21 cellular contexts compared by ENCODE assay signal in the genomic region with DNA sequence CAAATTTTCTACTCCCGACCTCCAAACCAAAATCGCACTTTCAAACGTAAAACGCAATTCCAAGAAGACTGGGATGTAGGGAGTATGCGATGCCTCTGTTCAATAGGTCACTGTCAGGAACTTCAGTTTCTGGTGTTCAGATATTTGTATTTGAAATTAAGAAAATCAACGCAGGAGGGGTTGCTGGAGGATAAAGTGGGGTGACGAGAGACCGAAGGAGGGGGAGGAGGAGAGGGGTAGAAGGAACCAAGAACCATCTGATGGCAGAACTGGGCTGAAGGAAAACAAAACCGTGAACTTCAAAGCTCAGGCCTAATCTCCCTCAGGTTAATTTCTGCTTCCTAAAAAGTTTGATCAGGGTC.
DNase-seq lines count a peak whose midpoint lies in the region; ATAC-seq and TF ChIP-seq lines count a peak whose summit lies in the region.
"Had no signal": no experiment of that assay in that cellular context is flagged by ENCODE, and none has a peak within 500 bp of the region (broad histone marks: within the 10 kb centered on the region; RNA-seq: fewer than 3 reads in every experiment).

No MANE protein-coding gene starts in this region.

- TF ChIP-seq CTCF in 22Rv1 (IDR thresholded peaks at IDR 0.05) (no peak), HEK293 (tag by site-specific recombination; IDR thresholded peaks at IDR 0.05) (no peak), colonic mucosa (IDR thresholded peaks at IDR 0.05) (no peak), upper lobe of right lung (IDR thresholded peaks at IDR 0.05) (no peak), type B pancreatic cell (conservative IDR thresholded peaks at IDR 0.05) (no peak)

- no peaks in the 10 kb centered on the region for H3K36me3 Mint-ChIP-seq in type B pancreatic cell
- H3K36me3 Mint-ChIP-seq: CD4-positive, CD25-positive, alpha-beta regulatory T cell had no signal

- peak overlapping the region; percentile 98 for H3K27ac ChIP-seq in 22Rv1
- peak overlapping the region; percentile 100 for H3K27ac ChIP-seq in HEK293 (ENCODE audit: extremely low read depth, low read depth, low read length)
- H3K27ac ChIP-seq in colonic mucosa = peak overlapping the region; percentile 90
- H3K27ac ChIP-seq in mesodermal cell (ENCODE audit: low read depth, low read length, severe bottlenecking) = peak overlapping the region; percentile 97
- no peak overlapping the region for H3K27ac ChIP-seq in upper lobe of right lung
- H3K27ac ChIP-seq: prostate gland had no signal

- H3K9me3 ChIP-seq in HEK293 (ENCODE audit: control insufficient read depth, insufficient read depth, low read depth, low read length) (no peaks in the 10 kb centered on the region), colonic mucosa (no peaks in the 10 kb centered on the region), mesodermal cell (ENCODE audit: control insufficient read depth, low read length) (no peaks in the 10 kb centered on the region), upper lobe of right lung (no peaks in the 10 kb centered on the region)
- H3K9me3 ChIP-seq: prostate gland, SK-N-SH had no signal

- intact Hi-C loops in colonic mucosa (cut with DNase I) = loop anchor here (5.0 kb wide), 1 partner anchor 1309 kb away; a partner anchor contains a TSS
- intact Hi-C loops in upper lobe of right lung (cut with DNase I) = no loop called here

- WGBS in mesodermal cell (ENCODE audit: insufficient coverage in 2 of 2), 2 experiments = 53 to 57% methylated on average over 6 to 8 of the region's 9 CpGs

- peaks cover 25% of the 10 kb centered on the region for H3K27me3 ChIP-seq in colonic mucosa
- peaks cover 98% of the 10 kb centered on the region for H3K27me3 ChIP-seq in upper lobe of right lung

- H3K36me3 ChIP-seq in HEK293 (ENCODE audit: control insufficient read depth in 2 of 2, insufficient read depth in 1 of 2, low read length in 2 of 2) = no peaks in the 10 kb centered on the region
- H3K36me3 ChIP-seq in colonic mucosa = no peaks in the 10 kb centered on the region
- no peaks in the 10 kb centered on the region for H3K36me3 ChIP-seq in mesodermal cell (ENCODE audit: control insufficient read depth, insufficient read depth, low read length)
- no peaks in the 10 kb centered on the region for H3K36me3 ChIP-seq in upper lobe of right lung
- H3K36me3 ChIP-seq: prostate gland had no signal

- peaks cover 21% of the 10 kb centered on the region for H3K4me1 Mint-ChIP-seq in type B pancreatic cell (ENCODE audit: unreplicated experiment)
- H3K4me1 Mint-ChIP-seq: memory B cell had no signal

- ATAC-seq in upper lobe of right lung = no peak
- ATAC-seq: activated naive CD4-positive, alpha-beta T cell treated with anti-CD3 and anti-CD28 coated beads, Interleukin-2, amount 50 U/mL, for 72 hours; Panc1 had no signal

- peaks cover 63% of the 10 kb centered on the region for H3K27me3 Mint-ChIP-seq in type B pancreatic cell
- H3K27me3 Mint-ChIP-seq: CD4-positive, CD25-positive, alpha-beta regulatory T cell had no signal

- POLR2A ChIA-PET in HEK293 (lab: Yijun Ruan, JAX) = interaction anchor here (1.0 kb wide), 1 partner anchor 36 kb away, joined by 4 read pairs; no protein-coding TSS in a partner anchor

- H3K4me3 Mint-ChIP-seq in type B pancreatic cell = no peak overlapping the region
- H3K4me3 Mint-ChIP-seq: memory B cell had no signal

- no peak overlapping the region for H3K27ac Mint-ChIP-seq in type B pancreatic cell
- H3K27ac Mint-ChIP-seq: activated naive CD4-positive, alpha-beta T cell treated with anti-CD3 and anti-CD28 coated beads, Interleukin-2, amount 50 U/mL, for 72 hours; memory B cell had no signal

- peak overlapping the region; percentile 52; the same call in 1 of the 2 replicates for H3K4me3 ChIP-seq in HEK293 (ENCODE audit: low read depth, low read length)
- H3K4me3 ChIP-seq in colonic mucosa = no peak overlapping the region
- H3K4me3 ChIP-seq in mesodermal cell (ENCODE audit: extremely low read depth, insufficient read depth, low read length, poor library complexity, severe bottlenecking) = peak overlapping the region; percentile 54
- H3K4me3 ChIP-seq in upper lobe of right lung = no peak overlapping the region
- H3K4me3 ChIP-seq: prostate gland had no signal

- peaks cover 21% of the 10 kb centered on the region for H3K4me1 ChIP-seq in HEK293 (ENCODE audit: control insufficient read depth, insufficient read depth, low read length)
- no peaks in the 10 kb centered on the region for H3K4me1 ChIP-seq in colonic mucosa
- peaks cover 25% of the 10 kb centered on the region for H3K4me1 ChIP-seq in mesodermal cell (ENCODE audit: control insufficient read depth, insufficient read depth, low read length, poor library complexity, severe bottlenecking)
- no peaks in the 10 kb centered on the region for H3K4me1 ChIP-seq in upper lobe of right lung

- CTCF ChIA-PET in HEK293 (lab: Yijun Ruan, JAX) = no interaction called here

- peak overlapping the region; percentile 33 to 93 for H3K9ac ChIP-seq in colonic mucosa (ENCODE audit: low read depth in 2 of 2, low read length in 2 of 2)
- H3K9ac ChIP-seq: SK-N-SH had no signal

- DNase-seq in colonic mucosa (no peak), upper lobe of right lung (no peak), type B pancreatic cell (ENCODE audit: extremely low spot score, unreplicated experiment) (no peak), nucleus accumbens (lab: John Stamatoyannopoulos, UW) (no peak)
- no peak for DNase-seq in activated CD8-positive, alpha-beta memory T cell treated with anti-CD3 and anti-CD28 coated beads, Interleukin-2, amount 50 U/mL, for 48 hours
- DNase-seq: activated CD4-positive, CD25-positive, alpha-beta regulatory T cell treated with anti-CD3 and anti-CD28 coated beads, Interleukin-2, amount 50 U/mL, for 72 hours; cerebellar nuclear complex; effector memory CD4-positive, alpha-beta T cell; Karpas-422; kidney glomerular epithelial cell; T-helper 9 cell had no signal

- H3K9me3 Mint-ChIP-seq in type B pancreatic cell = no peaks in the 10 kb centered on the region
- H3K9me3 Mint-ChIP-seq: nephron had no signal

TF ChIP-seq in HEK293, 187 proteins besides CTCF, POLR2A, EP300 and RAD21 (continues in another document):
- no peak for TF ChIP-seq SP3 (tag by site-specific recombination; IDR thresholded peaks at IDR 0.05)
- no peak for TF ChIP-seq ZNF16 (tag by site-specific recombination; IDR thresholded peaks at IDR 0.05; ENCODE audit: low read depth)
- no peak for TF ChIP-seq ZNF138 (tag by site-specific recombination; IDR thresholded peaks at IDR 0.05; ENCODE audit: borderline replicate concordance)
- no peak for TF ChIP-seq ZNF600 (tag by site-specific recombination; IDR thresholded peaks at IDR 0.05)
- no peak for TF ChIP-seq EGR2 (tag by site-specific recombination; IDR thresholded peaks at IDR 0.05; ENCODE audit: low read depth)
- TF ChIP-seq, protein P1, sequence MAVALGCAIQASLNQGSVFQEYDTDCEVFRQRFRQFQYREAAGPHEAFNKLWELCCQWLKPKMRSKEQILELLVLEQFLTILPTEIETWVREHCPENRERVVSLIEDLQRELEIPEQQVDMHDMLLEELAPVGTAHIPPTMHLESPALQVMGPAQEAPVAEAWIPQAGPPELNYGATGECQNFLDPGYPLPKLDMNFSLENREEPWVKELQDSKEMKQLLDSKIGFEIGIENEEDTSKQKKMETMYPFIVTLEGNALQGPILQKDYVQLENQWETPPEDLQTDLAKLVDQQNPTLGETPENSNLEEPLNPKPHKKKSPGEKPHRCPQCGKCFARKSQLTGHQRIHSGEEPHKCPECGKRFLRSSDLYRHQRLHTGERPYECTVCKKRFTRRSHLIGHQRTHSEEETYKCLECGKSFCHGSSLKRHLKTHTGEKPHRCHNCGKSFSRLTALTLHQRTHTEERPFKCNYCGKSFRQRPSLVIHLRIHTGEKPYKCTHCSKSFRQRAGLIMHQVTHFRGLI (tag by site-specific recombination; IDR thresholded peaks at IDR 0.05) = no peak
- TF ChIP-seq ZNF629 (tag by site-specific recombination; IDR thresholded peaks at IDR 0.05) = no peak
- TF ChIP-seq YY1 (tag by site-specific recombination; IDR thresholded peaks at IDR 0.05) = no peak
- no peak for TF ChIP-seq ZIC2 (tag by site-specific recombination; IDR thresholded peaks at IDR 0.05)
- TF ChIP-seq, protein P2, sequence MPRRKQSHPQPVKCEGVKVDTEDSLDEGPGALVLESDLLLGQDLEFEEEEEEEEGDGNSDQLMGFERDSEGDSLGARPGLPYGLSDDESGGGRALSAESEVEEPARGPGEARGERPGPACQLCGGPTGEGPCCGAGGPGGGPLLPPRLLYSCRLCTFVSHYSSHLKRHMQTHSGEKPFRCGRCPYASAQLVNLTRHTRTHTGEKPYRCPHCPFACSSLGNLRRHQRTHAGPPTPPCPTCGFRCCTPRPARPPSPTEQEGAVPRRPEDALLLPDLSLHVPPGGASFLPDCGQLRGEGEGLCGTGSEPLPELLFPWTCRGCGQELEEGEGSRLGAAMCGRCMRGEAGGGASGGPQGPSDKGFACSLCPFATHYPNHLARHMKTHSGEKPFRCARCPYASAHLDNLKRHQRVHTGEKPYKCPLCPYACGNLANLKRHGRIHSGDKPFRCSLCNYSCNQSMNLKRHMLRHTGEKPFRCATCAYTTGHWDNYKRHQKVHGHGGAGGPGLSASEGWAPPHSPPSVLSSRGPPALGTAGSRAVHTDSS (tag by site-specific recombination; IDR thresholded peaks at IDR 0.05) = no peak
- no peak for TF ChIP-seq ZNF843 (tag by site-specific recombination; IDR thresholded peaks at IDR 0.05)
- TF ChIP-seq ZSCAN30 (tag by site-specific recombination; IDR thresholded peaks at IDR 0.05) = no peak
- no peak for TF ChIP-seq ZNF311 (tag by site-specific recombination; IDR thresholded peaks at IDR 0.05; ENCODE audit: borderline replicate concordance)
- TF ChIP-seq, protein P3, sequence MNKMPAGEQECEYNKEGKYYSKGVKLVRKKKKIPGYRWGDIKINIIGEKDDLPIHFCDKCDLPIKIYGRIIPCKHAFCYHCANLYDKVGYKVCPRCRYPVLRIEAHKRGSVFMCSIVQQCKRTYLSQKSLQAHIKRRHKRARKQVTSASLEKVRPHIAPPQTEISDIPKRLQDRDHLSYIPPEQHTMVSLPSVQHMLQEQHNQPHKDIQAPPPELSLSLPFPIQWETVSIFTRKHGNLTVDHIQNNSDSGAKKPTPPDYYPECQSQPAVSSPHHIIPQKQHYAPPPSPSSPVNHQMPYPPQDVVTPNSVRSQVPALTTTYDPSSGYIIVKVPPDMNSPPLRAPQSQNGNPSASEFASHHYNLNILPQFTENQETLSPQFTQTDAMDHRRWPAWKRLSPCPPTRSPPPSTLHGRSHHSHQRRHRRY (tag by site-specific recombination; IDR thresholded peaks at IDR 0.05) = no peak

Comparison
In these comparisons a context has a peak if more than half of its experiments do, and no peak if none do; other contexts are left out.
1. H3K4me3 ChIP-seq: peak in HEK293 (single experiment) and mesodermal cell (single experiment); none in colonic mucosa (single experiment) and upper lobe of right lung (single experiment).